ENCODE assay signal across 16 cellular contexts in genomic region chr15:90860942-90861675, GRCh38. TPM values are rescaled to one million over a fixed set of nuclear protein-coding genes. Genes with fewer than 3 reads are reported as not detected.
A peak's percentile ranks its signal among the peaks of the same experiment; 100 is the strongest.
DNase-seq lines count a peak whose midpoint lies in the region; ATAC-seq, FAIRE-seq and TF ChIP-seq lines count a peak whose summit lies in the region.
"Had no signal": no experiment of that assay in that cellular context is flagged by ENCODE, and none has a peak within 500 bp of the region (broad histone marks: within the 10 kb centered on the region; RNA-seq: fewer than 3 reads in every experiment).

No MANE protein-coding gene starts in this region.

- H3K9me3 ChIP-seq in pancreas, result no peaks in the 10 kb centered on the region
- no peaks in the 10 kb centered on the region for H3K9me3 ChIP-seq in heart right ventricle
- H3K9me3 ChIP-seq: psoas muscle had no signal

- DNase-seq in activated CD4-positive, alpha-beta T cell treated with anti-CD3 and anti-CD28 coated beads for 36 hours, result peak; percentile 36
- DNase-seq in activated CD4-positive, alpha-beta T cell treated with anti-CD3 and anti-CD28 coated beads for 1 hour, result no peak
- peak; percentile 83 for DNase-seq in NCI-H345 (lab: John Stamatoyannopoulos, UW)
- peak; percentile 77 for DNase-seq in amniotic epithelial cell (ENCODE audit: low read depth)
- DNase-seq in pancreas, result peak in 1 of 6 donors; percentile 59
- DNase-seq in heart right ventricle, result no peak
- DNase-seq in DMS 273 (lab: John Stamatoyannopoulos, UW; ENCODE audit: unreplicated experiment), result no peak
- no peak for DNase-seq in stimulated activated CD4-positive, alpha-beta T cell treated with anti-CD3 and anti-CD28 coated beads, Interleukin-4, amount 100 ng/mL, for 4 hours
- DNase-seq: activated CD8-positive, alpha-beta memory T cell treated with anti-CD3 and anti-CD28 coated beads for 24 hours; amniotic stem cell; effector CD8-positive, alpha-beta T cell; hippocampal formation; midbrain; psoas muscle; stimulated activated CD4-positive, alpha-beta T cell treated with anti-CD3 and anti-CD28 coated beads, Interleukin-4, amount 100 ng/mL, for 24 hours; T-helper 2 cell had no signal

- no peaks in the 10 kb centered on the region for H3K27me3 ChIP-seq in pancreas
- no peaks in the 10 kb centered on the region for H3K27me3 ChIP-seq in heart right ventricle

- peaks cover 60% of the 10 kb centered on the region for H3K4me1 Mint-ChIP-seq in activated CD4-positive, alpha-beta T cell treated with anti-CD3 and anti-CD28 coated beads for 36 hours

- TF ChIP-seq CTCF in pancreas (IDR thresholded peaks at IDR 0.05) (no peak), heart right ventricle (IDR thresholded peaks at IDR 0.05) (no peak)

- H3K4me1 ChIP-seq in pancreas (peaks cover 6 to 33% (median 21%) of the 10 kb centered on the region in 3 donors), heart right ventricle (peaks cover 3 to 41% (median 14%) of the 10 kb centered on the region in 9 donors)
- H3K4me1 ChIP-seq: psoas muscle had no signal

- H3K27ac ChIP-seq in pancreas (peak overlapping the region; percentile 2 to 69 (median 34)), heart right ventricle (no peak overlapping the region)
- H3K27ac ChIP-seq: psoas muscle had no signal

- H3K4me3 ChIP-seq in pancreas, result no peak overlapping the region
- no peak overlapping the region for H3K4me3 ChIP-seq in heart right ventricle
- H3K4me3 ChIP-seq: psoas muscle had no signal

- no peak overlapping the region for H3K4me3 Mint-ChIP-seq in activated CD4-positive, alpha-beta T cell treated with anti-CD3 and anti-CD28 coated beads for 36 hours

- intact Hi-C loops in activated CD4-positive, alpha-beta T cell treated with anti-CD3 and anti-CD28 coated beads for 36 hours (cut with DNase I, micrococcal nuclease), result no loop called here
- intact Hi-C loops in pancreas (cut with DNase I), result no loop called here
- intact Hi-C loops in heart right ventricle (cut with DNase I), result loop anchor here in 1 of 10 donors (10.0 kb wide), 1 partner anchor 96 kb away; no protein-coding TSS in a partner anchor

- no peak for ATAC-seq in activated CD4-positive, alpha-beta T cell treated with anti-CD3 and anti-CD28 coated beads for 36 hours
- ATAC-seq in pancreas (peak; percentile 53 to 74 (median 62)), heart right ventricle (no peak)
- ATAC-seq: psoas muscle had no signal

- POLR2A ChIA-PET in activated CD4-positive, alpha-beta T cell treated with anti-CD3 and anti-CD28 coated beads for 36 hours (lab: Charles Lee), result interaction anchor here (1.0 kb wide), 1 partner anchor 31 kb away, joined by 4 read pairs; no protein-coding TSS in a partner anchor

- no peaks in the 10 kb centered on the region for H3K36me3 Mint-ChIP-seq in activated CD4-positive, alpha-beta T cell treated with anti-CD3 and anti-CD28 coated beads for 36 hours (ENCODE audit: low read depth)

- no peak for FAIRE-seq in pancreas (lab: Jason Lieb, UNC)

- H3K36me3 ChIP-seq in pancreas, result no peaks in the 10 kb centered on the region
- H3K36me3 ChIP-seq in heart right ventricle, result no peaks in the 10 kb centered on the region

- CTCF ChIA-PET in activated CD4-positive, alpha-beta T cell treated with anti-CD3 and anti-CD28 coated beads for 36 hours (lab: Charles Lee), result no interaction called here

- WGBS in pancreas, 2 donors, result 63 to 71% methylated on average over 14 of the region's 14 CpGs
- WGBS in heart right ventricle, 2 donors, result 93 to 97% methylated on average over 14 of the region's 14 CpGs

- peaks cover 3% of the 10 kb centered on the region for H3K27me3 Mint-ChIP-seq in activated CD4-positive, alpha-beta T cell treated with anti-CD3 and anti-CD28 coated beads for 36 hours

- H3K9me3 Mint-ChIP-seq in activated CD4-positive, alpha-beta T cell treated with anti-CD3 and anti-CD28 coated beads for 36 hours (ENCODE audit: low read depth), result no peaks in the 10 kb centered on the region

- H3K27ac Mint-ChIP-seq in activated CD4-positive, alpha-beta T cell treated with anti-CD3 and anti-CD28 coated beads for 36 hours, result peak overlapping the region; percentile 60

RNA-seq across cellular contexts. Expression of gene FURIN, which starts 7.3 kb away (rescaled TPM):
- 100 to 1,000 TPM; 406 to 422 TPM for total RNA-seq in activated CD4-positive, alpha-beta T cell treated with anti-CD3 and anti-CD28 coated beads for 36 hours
- total RNA-seq in pancreas (100 to 1,000 TPM in 3 of 6 donors, 10 to 100 TPM in 3; 50.3 to 106 (median 98.8) TPM), heart right ventricle (10 to 100 TPM; 35.1 to 82.5 (median 40.9) TPM)
- polyA plus RNA-seq in pancreas (10 to 100 TPM; 52.5 to 67.7 TPM), heart right ventricle (10 to 100 TPM; 29.5 to 77.1 TPM)

RNA-seq across cellular contexts. Expression of gene FES, which starts 23.2 kb away (rescaled TPM):
- total RNA-seq in activated CD4-positive, alpha-beta T cell treated with anti-CD3 and anti-CD28 coated beads for 36 hours, result 10 to 100 TPM; 12.2 to 15.6 TPM
- total RNA-seq in pancreas (10 to 100 TPM in 1 of 6 donors, 1 to 10 TPM in 5; 3.9 to 23.0 (median 8.6) TPM), heart right ventricle (10 to 100 TPM in 8 of 10 donors, 1 to 10 TPM in 2; 8.6 to 27.7 (median 11.5) TPM)
- polyA plus RNA-seq in pancreas (10 to 100 TPM; 24.4 to 26.5 TPM), heart right ventricle (10 to 100 TPM; 17.7 to 23.3 TPM)

RNA-seq across cellular contexts. Expression of gene MAN2A2, which starts 42.0 kb away (rescaled TPM):
- total RNA-seq in activated CD4-positive, alpha-beta T cell treated with anti-CD3 and anti-CD28 coated beads for 36 hours, result 100 to 1,000 TPM in 1 of 2 experiments, 10 to 100 TPM in 1; 76.6 to 104 TPM
- total RNA-seq in pancreas (10 to 100 TPM; 56.6 to 88.2 (median 67.7) TPM), heart right ventricle (100 to 1,000 TPM in 4 of 10 donors, 10 to 100 TPM in 6; 78.3 to 157 (median 98.1) TPM)
- polyA plus RNA-seq in pancreas (100 to 1,000 TPM in 1 of 2 donors, 10 to 100 TPM in 1; 57.2 to 118 TPM), heart right ventricle (10 to 100 TPM; 24.8 to 84.5 TPM)

Comparison
In these comparisons a context has a peak if more than half of its experiments do, and no peak if none do; other contexts are left out.
1. DNase-seq: peak in activated CD4-positive, alpha-beta T cell treated with anti-CD3 and anti-CD28 coated beads for 36 hours (single experiment), NCI-H345 (single experiment) and amniotic epithelial cell (single experiment); none in activated CD4-positive, alpha-beta T cell treated with anti-CD3 and anti-CD28 coated beads for 1 hour (single experiment), heart right ventricle (0 of 2), DMS 273 (single experiment) and stimulated activated CD4-positive, alpha-beta T cell treated with anti-CD3 and anti-CD28 coated beads, Interleukin-4, amount 100 ng/mL, for 4 hours (0 of 2).
2. ATAC-seq: peak in pancreas (4 of 4); none in activated CD4-positive, alpha-beta T cell treated with anti-CD3 and anti-CD28 coated beads for 36 hours (single experiment) and heart right ventricle (0 of 8).
3. H3K27ac ChIP-seq: peak in pancreas (4 of 4); none in heart right ventricle (0 of 10).